In genomic region chr7:120272896-120273475, GRCh38 we compare ENCODE assay signal across 1 cellular context.
TF ChIP-seq lines count a peak whose summit lies in the region.

KCND2 (plus strand) TSS chr7:120273175.

TF ChIP-seq in SK-N-SH treated with all-trans-retinoic acid at 6 μM for 48 hours, 23 proteins besides CTCF, POLR2A, EP300 and RAD21 (continued from another document):
- TF ChIP-seq TOX (CRISPR knock-in tag; IDR thresholded peaks at IDR 0.05; ENCODE audit: borderline replicate concordance) (no peak), ARNTL (CRISPR knock-in tag; IDR thresholded peaks at IDR 0.05; ENCODE audit: borderline replicate concordance, low read depth) (no peak)
